In the genomic region with DNA sequence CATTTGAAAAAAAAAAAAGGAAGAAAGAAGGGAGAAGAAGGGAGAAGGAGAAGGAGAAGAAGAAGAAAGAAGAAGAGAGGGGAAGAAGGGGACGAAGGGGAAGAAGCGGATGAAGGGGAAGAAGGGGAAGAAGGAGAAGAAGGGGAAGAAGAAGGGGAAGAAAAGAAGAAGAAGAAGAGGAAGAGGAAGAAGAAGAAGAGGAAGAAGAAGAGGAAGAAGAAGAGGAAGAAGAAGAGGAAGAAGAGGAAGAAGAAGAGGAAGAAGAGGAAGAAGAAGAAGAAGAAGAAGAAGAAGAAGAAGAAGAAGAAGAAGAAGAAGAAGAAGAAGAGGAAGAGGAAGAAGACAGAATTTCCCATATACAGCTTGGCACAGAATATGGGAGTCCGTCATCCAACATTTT, we compare ENCODE assay signal across 2 cellular contexts. TPM values are rescaled to one million over a fixed set of nuclear protein-coding genes. Genes with fewer than 3 reads are reported as not detected.
"Had no signal": no experiment of that assay in that cellular context is flagged by ENCODE, and none has a peak within 500 bp of the region (broad histone marks: within the 10 kb centered on the region; RNA-seq: fewer than 3 reads in every experiment).

No MANE protein-coding gene starts in this region.

RNA-seq across cellular contexts. Expression of a gene that starts 10.5 kb away (rescaled TPM):
- total RNA-seq: HT1080 had no signal
- polyA plus RNA-seq: K562 had no signal
